Comparison of ENCODE assay signal across 9 cellular contexts in genomic region chr7:43569424-43569823, GRCh38. TPM values are rescaled to one million over a fixed set of nuclear protein-coding genes. Genes with fewer than 3 reads are reported as not detected.
DNase-seq lines count a peak whose midpoint lies in the region; ATAC-seq and TF ChIP-seq lines count a peak whose summit lies in the region.
"Had no signal": no experiment of that assay in that cellular context is flagged by ENCODE, and none has a peak within 500 bp of the region (broad histone marks: within the 10 kb centered on the region; RNA-seq: fewer than 3 reads in every experiment).

No MANE protein-coding gene starts in this region.

- no peaks in the 10 kb centered on the region for H3K9me3 ChIP-seq in thyroid gland

- TF ChIP-seq CTCF in GM10266 (IDR thresholded peaks at IDR 0.05; ENCODE audit: control insufficient read depth, insufficient read depth, low read depth, missing control alignments) (no peak), fibroblast of mammary gland (conservative IDR thresholded peaks at IDR 0.05; ENCODE audit: control insufficient read depth, insufficient read depth, low read depth, low read length) (no peak), thyroid gland (IDR thresholded peaks at IDR 0.05) (no peak)

- no peak overlapping the region for H3K27ac ChIP-seq in thyroid gland

- TF ChIP-seq POLR2A in thyroid gland (IDR thresholded peaks at IDR 0.05): no peak

- H3K4me1 ChIP-seq in thyroid gland: no peaks in the 10 kb centered on the region

- peak; percentile 55 for DNase-seq in GM10266 (ENCODE audit: extremely low spot score)
- peak; percentile 54 for DNase-seq in HK-2 (ENCODE audit: unreplicated experiment)
- DNase-seq in fibroblast of mammary gland (ENCODE audit: low read depth): peak; percentile 83
- DNase-seq in C1 segment of cervical spinal cord (lab: John Stamatoyannopoulos, UW): no peak
- no peak for DNase-seq in thyroid gland
- DNase-seq in Ammon's horn (ENCODE audit: low spot score): no peak
- DNase-seq in NCI-H345 (lab: John Stamatoyannopoulos, UW): no peak
- DNase-seq: NCI-H524 had no signal

- H3K36me3 ChIP-seq in thyroid gland: no peaks in the 10 kb centered on the region

- ATAC-seq in GM21717 (IDR thresholded peaks at IDR 0.05; ENCODE audit: unreplicated experiment): peak; percentile 47

- H3K27me3 ChIP-seq in thyroid gland: no peaks in the 10 kb centered on the region

- H3K4me3 ChIP-seq in fibroblast of mammary gland (ENCODE audit: control insufficient read depth, low read depth, low read length): no peak overlapping the region
- H3K4me3 ChIP-seq in thyroid gland (replicated peaks in 1 of 3): no peak overlapping the region

- intact Hi-C loops in thyroid gland (cut with DNase I): no loop called here

- 77 to 81% methylated on average over 4 of the region's 4 CpGs for WGBS in thyroid gland, 2 donors

RNA-seq across cellular contexts. Expression of gene STK17A, which starts 13.5 kb away (rescaled TPM):
- total RNA-seq in thyroid gland: 10 to 100 TPM in 3 of 4 donors, 1 to 10 TPM in 1; 7.9 to 22.9 (median 16.4) TPM

Comparison
In these comparisons a context has a peak if more than half of its experiments do, and no peak if none do; other contexts are left out.
1. DNase-seq: peak in GM10266 (single experiment), HK-2 (single experiment) and fibroblast of mammary gland (single experiment); none in C1 segment of cervical spinal cord (0 of 14), thyroid gland (0 of 2), Ammon's horn (single experiment) and NCI-H345 (single experiment).